Comparison of ENCODE assay signal across 23 cellular contexts in genomic region chr20:5067877-5068276, GRCh38.
"Had no signal": no experiment of that assay in that cellular context is flagged by ENCODE, and none has a peak within 500 bp of the region (broad histone marks: within the 10 kb centered on the region; RNA-seq: fewer than 3 reads in every experiment).

No MANE protein-coding gene starts in this region.

- H3K27ac Mint-ChIP-seq: natural killer cell treated with Interleukin-12 subunit alpha and Interleukin-12 subunit beta and Interleukin-15 and Interleukin-18, amount 100 ng/mL, for 72 hours; neural progenitor cell; stimulated activated effector memory CD8-positive, alpha-beta T cell treated with anti-CD3 and anti-CD28 coated beads, Interleukin-12 subunit alpha, Interleukin-12 subunit beta, amount 100 ng/mL, for 72 hours; stimulated activated naive CD8-positive, alpha-beta T cell treated with anti-CD3 and anti-CD28 coated beads, Interleukin-15, Interleukin-2, amounts not matched to agents 100 ng/mL and 50 ng/mL, for 24 hours had no signal

- H3K4me3 Mint-ChIP-seq: natural killer cell treated with Interleukin-12 subunit alpha and Interleukin-12 subunit beta and Interleukin-15 and Interleukin-18, amount 100 ng/mL, for 72 hours; neural progenitor cell; stimulated activated effector memory CD8-positive, alpha-beta T cell treated with anti-CD3 and anti-CD28 coated beads, Interleukin-12 subunit alpha, Interleukin-12 subunit beta, amount 100 ng/mL, for 72 hours; stimulated activated naive CD8-positive, alpha-beta T cell treated with anti-CD3 and anti-CD28 coated beads, Interleukin-15, Interleukin-2, amounts not matched to agents 100 ng/mL and 50 ng/mL, for 24 hours had no signal

- H3K4me1 Mint-ChIP-seq: neural progenitor cell had no signal

- H3K9me3 Mint-ChIP-seq: natural killer cell treated with Interleukin-12 subunit alpha and Interleukin-12 subunit beta and Interleukin-15 and Interleukin-18, amount 100 ng/mL, for 72 hours; neural progenitor cell; stimulated activated effector memory CD8-positive, alpha-beta T cell treated with anti-CD3 and anti-CD28 coated beads, Interleukin-12 subunit alpha, Interleukin-12 subunit beta, amount 100 ng/mL, for 72 hours; stimulated activated naive CD8-positive, alpha-beta T cell treated with anti-CD3 and anti-CD28 coated beads, Interleukin-15, Interleukin-2, amounts not matched to agents 100 ng/mL and 50 ng/mL, for 24 hours had no signal

- ATAC-seq: esophagus mucosa; heart right ventricle; left cardiac atrium; lower lobe of right lung; natural killer cell treated with Interleukin-12 subunit alpha and Interleukin-12 subunit beta and Interleukin-15 and Interleukin-18, amount 100 ng/mL, for 72 hours; psoas muscle; right lobe of liver; stimulated activated effector memory CD8-positive, alpha-beta T cell treated with anti-CD3 and anti-CD28 coated beads, Interleukin-12 subunit alpha, Interleukin-12 subunit beta, amount 100 ng/mL, for 72 hours; upper lobe of right lung had no signal

- H3K36me3 Mint-ChIP-seq: natural killer cell treated with Interleukin-12 subunit alpha and Interleukin-12 subunit beta and Interleukin-15 and Interleukin-18, amount 100 ng/mL, for 72 hours; stimulated activated effector memory CD8-positive, alpha-beta T cell treated with anti-CD3 and anti-CD28 coated beads, Interleukin-12 subunit alpha, Interleukin-12 subunit beta, amount 100 ng/mL, for 72 hours had no signal

- H3K27me3 Mint-ChIP-seq: natural killer cell treated with Interleukin-12 subunit alpha and Interleukin-12 subunit beta and Interleukin-15 and Interleukin-18, amount 100 ng/mL, for 72 hours; stimulated activated naive CD8-positive, alpha-beta T cell treated with anti-CD3 and anti-CD28 coated beads, Interleukin-15, Interleukin-2, amounts not matched to agents 100 ng/mL and 50 ng/mL, for 24 hours had no signal

- DNase-seq: cortex of kidney; dorsolateral prefrontal cortex; effector CD8-positive, alpha-beta T cell; heart right ventricle; hypothalamus; kidney; left cardiac atrium; left ventricle myocardium inferior; lower lobe of right lung; mesenchymal stem cell; midbrain; psoas muscle; retina; right lobe of liver; stimulated activated CD4-positive, alpha-beta T cell treated with anti-CD3 and anti-CD28 coated beads, Interleukin-4, amount 100 ng/mL, for 1 hour; stimulated activated CD8-positive, alpha-beta memory T cell treated with anti-CD3 and anti-CD28 coated beads, Interleukin-4, amount 100 ng/mL, for 48 hours; tibial artery; upper lobe of right lung had no signal
